Comparison of ENCODE assay signal across 8 cellular contexts in the genomic region with DNA sequence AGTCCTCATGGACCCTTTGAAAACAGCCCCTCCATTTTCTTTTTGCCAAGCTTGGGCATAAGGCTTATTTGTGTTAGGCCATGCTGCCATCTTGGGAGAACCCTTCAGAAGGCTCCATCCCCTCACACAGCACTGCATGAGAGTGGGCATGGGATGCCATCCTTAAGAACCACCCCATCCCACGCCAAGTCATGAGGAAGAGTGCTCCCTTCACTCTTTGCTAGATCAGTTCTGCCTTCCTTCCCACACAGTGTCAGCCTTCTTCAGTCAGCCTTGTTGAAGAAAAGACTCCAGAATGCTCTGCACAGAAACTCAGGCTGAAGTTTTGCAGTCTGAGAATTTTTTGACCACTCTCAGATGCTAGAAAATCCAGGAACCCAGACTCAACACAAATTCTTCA. TPM values are rescaled to one million over a fixed set of nuclear protein-coding genes. Genes with fewer than 3 reads are reported as not detected.
"Had no signal": no experiment of that assay in that cellular context is flagged by ENCODE, and none has a peak within 500 bp of the region (broad histone marks: within the 10 kb centered on the region; RNA-seq: fewer than 3 reads in every experiment).

No MANE protein-coding gene starts in this region.

- ATAC-seq: HepG2, K562 had no signal

- H3K4me2 ChIP-seq: KMS-11 had no signal

- H3K9ac ChIP-seq: KMS-11 had no signal

- H3K4me3 ChIP-seq: K562 had no signal

- H3K4me3 Mint-ChIP-seq: IgD-negative memory B cell had no signal

- DNase-seq: IMR-90, KBM-7, KG1 had no signal

- H3K27ac ChIP-seq: HL-60, KMS-11 had no signal

- H3K27ac Mint-ChIP-seq: IgD-negative memory B cell had no signal

RNA-seq across cellular contexts. Expression of a gene that starts 15.5 kb away (rescaled TPM):
- polyA plus RNA-seq: IMR-90 had no signal

RNA-seq across cellular contexts. Expression of a gene that starts 32.8 kb away (rescaled TPM):
- polyA plus RNA-seq: IMR-90 had no signal
